ENCODE assay signal across 4 cellular contexts in the genomic region with DNA sequence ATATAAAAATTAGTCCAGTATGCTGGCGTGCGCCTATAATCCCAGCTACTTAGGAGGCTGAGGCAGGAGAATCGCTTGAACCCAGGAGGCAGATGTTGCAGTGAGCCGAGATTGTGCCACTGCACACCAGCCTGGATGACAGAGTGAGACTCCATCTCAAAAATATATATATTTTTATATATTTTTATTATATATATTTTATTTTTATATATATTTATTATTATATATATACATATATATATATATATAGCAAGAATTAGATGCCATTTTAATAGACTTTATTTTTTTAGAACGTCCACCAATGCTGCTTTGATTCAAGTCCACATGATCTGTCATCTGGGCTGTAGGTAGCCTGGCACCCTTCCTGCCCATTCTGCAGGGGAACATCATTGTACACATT. TPM values are rescaled to one million over a fixed set of nuclear protein-coding genes. Genes with fewer than 3 reads are reported as not detected.
"Had no signal": no experiment of that assay in that cellular context is flagged by ENCODE, and none has a peak within 500 bp of the region (broad histone marks: within the 10 kb centered on the region; RNA-seq: fewer than 3 reads in every experiment).

No MANE protein-coding gene starts in this region.

- ATAC-seq: GM12878 had no signal

- DNase-seq: GDM1, GF-D8 had no signal

RNA-seq across cellular contexts. Expression of gene OR7D2, which starts 3.5 kb away (rescaled TPM):
- total RNA-seq: G401, GM12878 had no signal

RNA-seq across cellular contexts. Expression of gene OR7D4, which starts 44.1 kb away (rescaled TPM):
- total RNA-seq: G401, GM12878 had no signal

RNA-seq across cellular contexts. Expression of gene OR7G3, which starts 48.6 kb away (rescaled TPM):
- total RNA-seq: G401, GM12878 had no signal

RNA-seq across cellular contexts. Expression of gene OR7G1, which starts 59.8 kb away (rescaled TPM):
- total RNA-seq: G401, GM12878 had no signal
